In genomic region chr4:336893-337142, GRCh38 we compare ENCODE assay signal across 8 cellular contexts. TPM values are rescaled to one million over a fixed set of nuclear protein-coding genes. Genes with fewer than 3 reads are reported as not detected.
A peak's percentile ranks its signal among the peaks of the same experiment; 100 is the strongest.
DNase-seq lines count a peak whose midpoint lies in the region; ATAC-seq, FAIRE-seq and TF ChIP-seq lines count a peak whose summit lies in the region.

No MANE protein-coding gene starts in this region.

- DNase-seq in CD4-positive, alpha-beta T cell = peak in 2 of 10 experiments; percentile 6 to 16
- DNase-seq in astrocyte (ENCODE audit: low read depth) (no peak), lower leg skin (ENCODE audit: low spot score in 2 of 2) (peak in 1 of 2 donors; percentile 31), tibial artery (no peak), putamen (ENCODE audit: low spot score) (no peak), dedifferentiated amniotic fluid mesenchymal stem cell (ENCODE audit: extremely low spot score) (no peak)

- 0 to 3% methylated on average over 10 to 15 of the region's 18 CpGs for WGBS in lower leg skin, 2 donors

- POLR2A ChIA-PET in CD4-positive, alpha-beta T cell (lab: Charles Lee) = interaction anchor here (0.9 to 3.2 kb wide), 8 partner anchors 42 to 337 kb away, joined by 3 to 40 read pairs (median 9); partner anchors contain the start of genes ATP5ME, MYL5, ZNF595 and ZNF718

- peak overlapping the region; percentile 100 for H2AFZ ChIP-seq in astrocyte (ENCODE audit: low read depth, low read length)

- intact Hi-C loops in CD4-positive, alpha-beta T cell (cut with DNase I, micrococcal nuclease) = loop anchor here (1.0 to 5.0 kb wide), 7 partner anchors 138 to 445 kb away; partner anchors contain the start of genes PIGG (in 2 of the 2), ZNF721 (in 2 of the 2), ATP5ME (in 1 of the 2) and MYL5 (in 1 of the 2)
- intact Hi-C loops in lower leg skin (cut with DNase I; ENCODE audit: low total_unique reads) = no loop called here
- intact Hi-C loops in tibial artery (cut with DNase I; ENCODE audit: low total_unique reads) = loop anchor here (10.0 kb wide), 3 partner anchors 92 to 338 kb away; partner anchors contain the start of genes ATP5ME and MYL5

- peaks cover 15% of the 10 kb centered on the region for H3K9me3 Mint-ChIP-seq in CD4-positive, alpha-beta T cell
- H3K9me3 Mint-ChIP-seq in astrocyte (ENCODE audit: unreplicated experiment) = peaks cover 18% of the 10 kb centered on the region

- no peaks in the 10 kb centered on the region for H3K27me3 ChIP-seq in CD4-positive, alpha-beta T cell (ENCODE audit: control insufficient read depth, insufficient read depth, low read length)
- H3K27me3 ChIP-seq in astrocyte (ENCODE audit: insufficient read depth, low read length) (no peaks in the 10 kb centered on the region), tibial artery (no peaks in the 10 kb centered on the region)

- peak overlapping the region; percentile 98 for H3K27ac Mint-ChIP-seq in CD4-positive, alpha-beta T cell
- H3K27ac Mint-ChIP-seq in astrocyte (ENCODE audit: unreplicated experiment) = no peak overlapping the region

- peaks cover 9% of the 10 kb centered on the region for H4K20me1 ChIP-seq in astrocyte (ENCODE audit: insufficient read depth, low read length)

- peak overlapping the region; percentile 100 for H3K4me2 ChIP-seq in astrocyte (ENCODE audit: low read length)

- no peak for FAIRE-seq in astrocyte (lab: Jason Lieb, UNC)

- H3K4me3 Mint-ChIP-seq in CD4-positive, alpha-beta T cell = peak overlapping the region; percentile 94
- H3K4me3 Mint-ChIP-seq in astrocyte (ENCODE audit: unreplicated experiment) = peak overlapping the region; percentile 97

- H3K4me1 ChIP-seq in astrocyte (ENCODE audit: insufficient read depth, low read length) (peaks cover 7% of the 10 kb centered on the region), tibial artery (peaks cover 0 to 25% (median 8%) of the 10 kb centered on the region in 4 donors)

- peaks cover 70% of the 10 kb centered on the region for H3K36me3 Mint-ChIP-seq in CD4-positive, alpha-beta T cell (ENCODE audit: low read depth)
- peaks cover 22% of the 10 kb centered on the region for H3K36me3 Mint-ChIP-seq in astrocyte (ENCODE audit: low read depth, unreplicated experiment)

- peaks cover 51% of the 10 kb centered on the region for H3K4me1 Mint-ChIP-seq in CD4-positive, alpha-beta T cell (ENCODE audit: low read depth)
- peaks cover 9% of the 10 kb centered on the region for H3K4me1 Mint-ChIP-seq in astrocyte (ENCODE audit: low read depth, unreplicated experiment)

- peak overlapping the region; percentile 80 for H3K4me3 ChIP-seq in astrocyte (ENCODE audit: insufficient read depth, low read depth, low read length)
- peak overlapping the region; percentile 85 for H3K4me3 ChIP-seq in lower leg skin (ENCODE audit: low read depth, poor library complexity, severe bottlenecking)
- peak overlapping the region; percentile 87 to 89 for H3K4me3 ChIP-seq in tibial artery

- ATAC-seq in CD4-positive, alpha-beta T cell (ENCODE audit: poor library complexity) = no peak
- ATAC-seq in HG03066 (IDR thresholded peaks at IDR 0.05; ENCODE audit: low read depth, unreplicated experiment) (peak; percentile 0), GM21360 (IDR thresholded peaks at IDR 0.05; ENCODE audit: unreplicated experiment) (no peak)

- H3K79me2 ChIP-seq in astrocyte (ENCODE audit: insufficient read depth, low read length) = peaks cover 39% of the 10 kb centered on the region

- CTCF ChIA-PET in CD4-positive, alpha-beta T cell (lab: Charles Lee) = no interaction called here

- peaks cover 23% of the 10 kb centered on the region for H3K9me3 ChIP-seq in CD4-positive, alpha-beta T cell (ENCODE audit: control insufficient read depth, low read length)
- H3K9me3 ChIP-seq in astrocyte (ENCODE audit: insufficient read depth, low read depth, low read length) = no peaks in the 10 kb centered on the region
- H3K9me3 ChIP-seq in tibial artery = peaks cover 0 to 4% (median 0%) of the 10 kb centered on the region in 3 donors

- no peaks in the 10 kb centered on the region for H3K36me3 ChIP-seq in astrocyte (ENCODE audit: insufficient read depth, low read length)
- peaks cover 0 to 16% (median 5%) of the 10 kb centered on the region in 3 donors for H3K36me3 ChIP-seq in tibial artery

- TF ChIP-seq CTCF in CD4-positive, alpha-beta T cell (IDR thresholded peaks at IDR 0.05) = no peak
- TF ChIP-seq CTCF in astrocyte (IDR thresholded peaks at IDR 0.05; ENCODE audit: insufficient read depth, low read depth, low read length) = no peak
- no peak for TF ChIP-seq CTCF in lower leg skin (IDR thresholded peaks at IDR 0.05)
- no peak for TF ChIP-seq CTCF in tibial artery (IDR thresholded peaks at IDR 0.05)

- peak overlapping the region; percentile 82 for H3K9ac ChIP-seq in astrocyte (ENCODE audit: low read length)

- H3K27me3 Mint-ChIP-seq in CD4-positive, alpha-beta T cell = no peaks in the 10 kb centered on the region
- H3K27me3 Mint-ChIP-seq in astrocyte (ENCODE audit: low read depth, unreplicated experiment) = peaks cover 3% of the 10 kb centered on the region

- H3K27ac ChIP-seq in CD4-positive, alpha-beta T cell (ENCODE audit: low read depth, low read length) = peak overlapping the region; percentile 85
- H3K27ac ChIP-seq in astrocyte (ENCODE audit: low read depth, low read length) = peak overlapping the region; percentile 69
- peak overlapping the region; percentile 84 to 94 for H3K27ac ChIP-seq in tibial artery

- no peak for TF ChIP-seq POLR2A in lower leg skin (IDR thresholded peaks at IDR 0.05)

RNA-seq across cellular contexts. Expression of gene ZNF141, which starts 0.8 kb away (rescaled TPM):
- 10 to 100 TPM; 13.6 to 13.7 TPM for total RNA-seq in CD4-positive, alpha-beta T cell
- total RNA-seq in astrocyte (8.4 and 10.3 TPM in 2 replicates), lower leg skin (10 to 100 TPM in 2 of 4 donors, 1 to 10 TPM in 2; 4.7 to 13.8 (median 11.4) TPM)

RNA-seq across cellular contexts. Expression of gene ZNF732, which starts 31.5 kb away (rescaled TPM):
- not detected for total RNA-seq in CD4-positive, alpha-beta T cell
- total RNA-seq in astrocyte (1.2 and 1.4 TPM in 2 replicates), lower leg skin (1 to 10 TPM in 3 of 4 donors, under 1 TPM in 1; 0.64 to 2.5 (median 1.8) TPM)
